8 cellular contexts compared by ENCODE assay signal in the genomic region with DNA sequence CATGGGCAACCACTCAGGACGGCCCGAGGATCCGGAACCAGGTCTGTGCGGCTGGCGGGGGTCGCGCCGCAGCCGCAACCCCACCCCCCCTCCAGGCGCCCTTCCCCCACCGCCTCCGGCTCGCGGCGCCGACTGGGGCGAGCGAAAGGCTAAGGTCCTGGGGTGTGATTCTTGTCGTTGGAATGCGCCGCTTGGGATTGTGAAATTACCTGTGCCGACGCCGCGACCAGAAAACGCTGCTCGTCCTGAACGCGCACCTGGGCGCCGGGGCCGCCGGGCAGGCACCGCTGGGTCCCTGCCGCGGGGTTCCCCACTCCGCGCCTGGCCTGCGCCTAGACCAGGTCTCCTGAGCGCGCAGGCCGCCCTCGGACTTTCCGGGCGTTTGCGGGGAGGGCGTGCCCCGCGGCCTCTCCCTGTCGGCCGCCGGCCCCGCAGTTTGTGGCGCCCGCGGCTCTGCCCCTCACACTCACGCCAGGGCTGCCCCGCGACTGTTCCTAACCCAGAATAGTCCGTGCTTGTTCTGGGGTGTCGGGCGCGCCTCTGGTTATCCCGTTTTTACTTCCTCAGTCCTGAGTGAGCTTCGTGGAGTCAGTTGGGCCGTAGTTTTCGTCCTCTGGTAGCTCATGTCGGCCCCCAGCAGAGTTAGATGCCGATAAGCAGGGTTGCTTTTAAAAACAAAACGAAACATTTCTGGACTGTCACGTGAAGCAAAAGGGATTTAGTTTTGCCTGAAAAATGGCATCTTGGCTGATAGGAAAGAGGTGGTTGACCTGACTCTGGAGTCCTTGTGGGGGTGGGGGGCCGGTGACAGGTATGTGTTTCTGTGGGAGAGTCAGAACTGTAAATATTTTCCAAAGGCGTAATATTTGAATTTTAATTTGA.
DNase-seq lines count a peak whose midpoint lies in the region; ATAC-seq and TF ChIP-seq lines count a peak whose summit lies in the region.

No MANE protein-coding gene starts in this region.

- H3K4me1 ChIP-seq in upper lobe of right lung, result peaks cover 5% of the 10 kb centered on the region

- no peaks in the 10 kb centered on the region for H3K9me3 ChIP-seq in upper lobe of right lung

- peak overlapping the region; percentile 53 for H3K27ac ChIP-seq in upper lobe of right lung

- TF ChIP-seq CTCF in WI38 (IDR thresholded peaks at IDR 0.05; ENCODE audit: low read depth, low read length) (no peak), upper lobe of right lung (IDR thresholded peaks at IDR 0.05) (no peak)

- H3K4me3 Mint-ChIP-seq in naive B cell, result peak overlapping the region in 5 of 8 donors; percentile 88 to 94 (median 91)

- no peaks in the 10 kb centered on the region for H3K36me3 ChIP-seq in upper lobe of right lung

- peaks cover 6 to 13% (median 13%) of the 10 kb centered on the region in 3 donors for H3K4me1 Mint-ChIP-seq in naive B cell

- ATAC-seq in GM21360 (IDR thresholded peaks at IDR 0.05; ENCODE audit: unreplicated experiment) (peak; percentile 29), esophagus mucosa (peak; percentile 74), naive B cell (ENCODE audit: low read depth in 2 of 2) (peak; percentile 20 to 31), upper lobe of right lung (peak; percentile 64)

- peak overlapping the region in 5 of 6 donors; percentile 53 to 94 (median 77) for H3K27ac Mint-ChIP-seq in naive B cell

- H3K9me3 Mint-ChIP-seq in naive B cell, result no peaks in the 10 kb centered on the region

- no peaks in the 10 kb centered on the region for H3K27me3 Mint-ChIP-seq in naive B cell

- intact Hi-C loops in upper lobe of right lung (cut with DNase I), result no loop called here

- DNase-seq in DMS79 (lab: John Stamatoyannopoulos, UW), result peak; percentile 5
- peak; percentile 29 for DNase-seq in HS-27A (ENCODE audit: low read depth)
- DNase-seq in naive B cell, result peak; percentile 46
- DNase-seq in upper lobe of right lung, result peak; percentile 82
- DNase-seq in NCI-H2107 treated with DMSO at 0.1 percent for 48 hours (lab: John Stamatoyannopoulos, UW; ENCODE audit: unreplicated experiment), result no peak

- H3K36me3 Mint-ChIP-seq in naive B cell, result no peaks in the 10 kb centered on the region

- H3K4me3 ChIP-seq in WI38 (ENCODE audit: low read depth, low read length) (peak overlapping the region; percentile 81), upper lobe of right lung (peak overlapping the region; percentile 67)

- no peaks in the 10 kb centered on the region for H3K27me3 ChIP-seq in upper lobe of right lung
